ENCODE assay signal across 1 cellular context in the genomic region with DNA sequence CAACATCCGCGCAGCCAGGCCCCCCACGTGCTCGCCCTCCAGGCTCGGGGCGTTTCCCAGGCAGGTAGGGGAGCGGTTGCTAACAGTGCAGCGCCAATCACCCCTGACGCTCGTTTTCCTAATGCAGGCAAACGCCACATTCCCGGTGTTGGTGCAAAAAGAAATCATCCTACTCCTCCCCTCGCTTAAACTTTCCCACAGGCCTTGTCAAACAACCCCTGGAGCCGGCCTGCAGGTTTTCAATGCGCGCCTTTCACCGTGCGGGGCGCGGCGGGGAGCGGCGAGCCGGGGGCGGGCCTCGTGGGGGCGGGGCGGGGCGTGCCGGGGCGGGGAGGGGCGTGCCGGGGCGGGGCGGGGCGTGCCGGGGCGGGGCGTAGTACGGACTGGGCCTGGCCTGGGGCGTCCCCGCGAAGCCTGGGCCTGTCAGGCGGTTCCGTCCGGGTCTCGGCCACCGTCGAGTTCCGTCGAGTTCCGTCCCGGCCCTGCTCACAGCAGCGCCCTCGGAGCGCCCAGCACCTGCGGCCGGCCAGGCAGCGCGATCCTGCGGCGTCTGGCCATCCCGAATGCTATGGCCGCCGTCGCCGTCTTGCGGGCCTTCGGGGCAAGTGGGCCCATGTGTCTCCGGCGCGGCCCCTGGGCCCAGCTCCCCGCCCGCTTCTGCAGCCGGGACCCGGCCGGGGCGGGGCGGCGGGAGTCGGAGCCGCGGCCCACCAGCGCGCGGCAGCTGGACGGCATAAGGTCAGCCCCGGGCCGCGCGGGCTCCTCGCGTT.
TF ChIP-seq lines count a peak whose summit lies in the region.

A gene with protein sequence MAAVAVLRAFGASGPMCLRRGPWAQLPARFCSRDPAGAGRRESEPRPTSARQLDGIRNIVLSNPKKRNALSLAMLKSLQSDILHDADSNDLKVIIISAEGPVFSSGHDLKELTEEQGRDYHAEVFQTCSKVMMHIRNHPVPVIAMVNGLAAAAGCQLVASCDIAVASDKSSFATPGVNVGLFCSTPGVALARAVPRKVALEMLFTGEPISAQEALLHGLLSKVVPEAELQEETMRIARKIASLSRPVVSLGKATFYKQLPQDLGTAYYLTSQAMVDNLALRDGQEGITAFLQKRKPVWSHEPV (plus strand): TSS at position 374 of the 770 bp plus-strand sequence. CDS start 195 bp downstream, at position 569.

TF ChIP-seq in K562, 482 proteins besides CTCF, POLR2A, EP300 and RAD21 (continued from another document and continues in another):
- TF ChIP-seq L3MBTL2 (IDR thresholded peaks at IDR 0.05) (peak; percentile 99), HMGN3 (IDR thresholded peaks at IDR 0.05; ENCODE audit: borderline replicate concordance, extremely low read depth, insufficient read length, low read depth, low read length) (peak; percentile 34), RB1 (IDR thresholded peaks at IDR 0.05; ENCODE audit: low read depth) (peak; percentile 70), RBFOX2 (IDR thresholded peaks at IDR 0.05; ENCODE audit: low read depth, low read length) (peak; percentile 81), GTF2E2 (tag; IDR thresholded peaks at IDR 0.05) (no peak), ERF (CRISPR knock-in tag; IDR thresholded peaks at IDR 0.05) (peak; percentile 80; the same call in 1 of the 2 replicates), ZSCAN29 (IDR thresholded peaks at IDR 0.05) (no peak), KDM5B (IDR thresholded peaks at IDR 0.05; ENCODE audit: insufficient replicate concordance, low read depth, low read length) (peak; percentile 58), PTBP1 (IDR thresholded peaks at IDR 0.05; ENCODE audit: low read depth, low read length) (no peak), ZNF699 (CRISPR knock-in tag; IDR thresholded peaks at IDR 0.05; ENCODE audit: insufficient replicate concordance) (no peak), NONO (IDR thresholded peaks at IDR 0.05; ENCODE audit: low read depth in 2 of 2, low read length in 1 of 2) (peak; percentile 54 to 65), ZNF3 (CRISPR knock-in tag; IDR thresholded peaks at IDR 0.05) (no peak), ARID1B (IDR thresholded peaks at IDR 0.05) (no peak), NEUROD1 (IDR thresholded peaks at IDR 0.05; ENCODE audit: borderline replicate concordance, low read depth, low read length, partially characterized antibody) (no peak), ZNF263 (CRISPR knock-in tag; IDR thresholded peaks at IDR 0.05; ENCODE audit: borderline replicate concordance) (peak; percentile 46; the same call in 1 of the 2 replicates), SMAD4 (CRISPR knock-in tag; conservative IDR thresholded peaks at IDR 0.05) (peak; percentile 69; the same call in 1 of the 2 replicates), HCFC1 (IDR thresholded peaks at IDR 0.05; ENCODE audit: low read depth, low read length) (peak; percentile 12; the same call in 1 of the 2 replicates), SMAD3 (CRISPR knock-in tag; conservative IDR thresholded peaks at IDR 0.05) (no peak), SMARCA5 (IDR thresholded peaks at IDR 0.05) (no peak), IRF2 (CRISPR knock-in tag; IDR thresholded peaks at IDR 0.05) (no peak), ZNF79 (CRISPR knock-in tag; IDR thresholded peaks at IDR 0.05; ENCODE audit: low read depth) (no peak), RCOR1 (IDR thresholded peaks at IDR 0.05; ENCODE audit: borderline replicate concordance in 1 of 2, low read depth in 2 of 2, low read length in 2 of 2) (no peak), SNRNP70 (optimal IDR thresholded peaks at IDR 0.05; ENCODE audit: low read depth, low read length) (no peak), U2AF2 (optimal IDR thresholded peaks at IDR 0.05; ENCODE audit: low read depth, low read length) (no peak), PHF21A (IDR thresholded peaks at IDR 0.05; ENCODE audit: borderline replicate concordance, low read depth) (no peak), SRSF1 (IDR thresholded peaks at IDR 0.05; ENCODE audit: low read depth, low read length) (no peak)
- TF ChIP-seq, protein P1, sequence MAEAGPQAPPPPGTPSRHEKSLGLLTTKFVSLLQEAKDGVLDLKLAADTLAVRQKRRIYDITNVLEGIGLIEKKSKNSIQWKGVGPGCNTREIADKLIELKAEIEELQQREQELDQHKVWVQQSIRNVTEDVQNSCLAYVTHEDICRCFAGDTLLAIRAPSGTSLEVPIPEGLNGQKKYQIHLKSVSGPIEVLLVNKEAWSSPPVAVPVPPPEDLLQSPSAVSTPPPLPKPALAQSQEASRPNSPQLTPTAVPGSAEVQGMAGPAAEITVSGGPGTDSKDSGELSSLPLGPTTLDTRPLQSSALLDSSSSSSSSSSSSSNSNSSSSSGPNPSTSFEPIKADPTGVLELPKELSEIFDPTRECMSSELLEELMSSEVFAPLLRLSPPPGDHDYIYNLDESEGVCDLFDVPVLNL (CRISPR knock-in tag; IDR thresholded peaks at IDR 0.05; ENCODE audit: low read depth): 0 out of 2 replicates have a peak, but pooled peaks have one; percentile 62
- TF ChIP-seq, protein P2, sequence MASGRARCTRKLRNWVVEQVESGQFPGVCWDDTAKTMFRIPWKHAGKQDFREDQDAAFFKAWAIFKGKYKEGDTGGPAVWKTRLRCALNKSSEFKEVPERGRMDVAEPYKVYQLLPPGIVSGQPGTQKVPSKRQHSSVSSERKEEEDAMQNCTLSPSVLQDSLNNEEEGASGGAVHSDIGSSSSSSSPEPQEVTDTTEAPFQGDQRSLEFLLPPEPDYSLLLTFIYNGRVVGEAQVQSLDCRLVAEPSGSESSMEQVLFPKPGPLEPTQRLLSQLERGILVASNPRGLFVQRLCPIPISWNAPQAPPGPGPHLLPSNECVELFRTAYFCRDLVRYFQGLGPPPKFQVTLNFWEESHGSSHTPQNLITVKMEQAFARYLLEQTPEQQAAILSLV (tag; IDR thresholded peaks at IDR 0.05): no peak
- TF ChIP-seq, protein P3, sequence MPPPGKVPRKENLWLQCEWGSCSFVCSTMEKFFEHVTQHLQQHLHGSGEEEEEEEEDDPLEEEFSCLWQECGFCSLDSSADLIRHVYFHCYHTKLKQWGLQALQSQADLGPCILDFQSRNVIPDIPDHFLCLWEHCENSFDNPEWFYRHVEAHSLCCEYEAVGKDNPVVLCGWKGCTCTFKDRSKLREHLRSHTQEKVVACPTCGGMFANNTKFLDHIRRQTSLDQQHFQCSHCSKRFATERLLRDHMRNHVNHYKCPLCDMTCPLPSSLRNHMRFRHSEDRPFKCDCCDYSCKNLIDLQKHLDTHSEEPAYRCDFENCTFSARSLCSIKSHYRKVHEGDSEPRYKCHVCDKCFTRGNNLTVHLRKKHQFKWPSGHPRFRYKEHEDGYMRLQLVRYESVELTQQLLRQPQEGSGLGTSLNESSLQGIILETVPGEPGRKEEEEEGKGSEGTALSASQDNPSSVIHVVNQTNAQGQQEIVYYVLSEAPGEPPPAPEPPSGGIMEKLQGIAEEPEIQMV (tag; conservative IDR thresholded peaks at IDR 0.05; ENCODE audit: low read depth): no peak
- TF ChIP-seq, protein P4, sequence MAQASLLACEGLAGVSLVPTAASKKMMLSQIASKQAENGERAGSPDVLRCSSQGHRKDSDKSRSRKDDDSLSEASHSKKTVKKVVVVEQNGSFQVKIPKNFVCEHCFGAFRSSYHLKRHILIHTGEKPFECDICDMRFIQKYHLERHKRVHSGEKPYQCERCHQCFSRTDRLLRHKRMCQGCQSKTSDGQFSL (CRISPR knock-in tag; IDR thresholded peaks at IDR 0.05): peak; percentile 54; the same call in 1 of the 2 replicates
- TF ChIP-seq, protein P4 (tag; IDR thresholded peaks at IDR 0.05): no peak
- TF ChIP-seq, protein P5, sequence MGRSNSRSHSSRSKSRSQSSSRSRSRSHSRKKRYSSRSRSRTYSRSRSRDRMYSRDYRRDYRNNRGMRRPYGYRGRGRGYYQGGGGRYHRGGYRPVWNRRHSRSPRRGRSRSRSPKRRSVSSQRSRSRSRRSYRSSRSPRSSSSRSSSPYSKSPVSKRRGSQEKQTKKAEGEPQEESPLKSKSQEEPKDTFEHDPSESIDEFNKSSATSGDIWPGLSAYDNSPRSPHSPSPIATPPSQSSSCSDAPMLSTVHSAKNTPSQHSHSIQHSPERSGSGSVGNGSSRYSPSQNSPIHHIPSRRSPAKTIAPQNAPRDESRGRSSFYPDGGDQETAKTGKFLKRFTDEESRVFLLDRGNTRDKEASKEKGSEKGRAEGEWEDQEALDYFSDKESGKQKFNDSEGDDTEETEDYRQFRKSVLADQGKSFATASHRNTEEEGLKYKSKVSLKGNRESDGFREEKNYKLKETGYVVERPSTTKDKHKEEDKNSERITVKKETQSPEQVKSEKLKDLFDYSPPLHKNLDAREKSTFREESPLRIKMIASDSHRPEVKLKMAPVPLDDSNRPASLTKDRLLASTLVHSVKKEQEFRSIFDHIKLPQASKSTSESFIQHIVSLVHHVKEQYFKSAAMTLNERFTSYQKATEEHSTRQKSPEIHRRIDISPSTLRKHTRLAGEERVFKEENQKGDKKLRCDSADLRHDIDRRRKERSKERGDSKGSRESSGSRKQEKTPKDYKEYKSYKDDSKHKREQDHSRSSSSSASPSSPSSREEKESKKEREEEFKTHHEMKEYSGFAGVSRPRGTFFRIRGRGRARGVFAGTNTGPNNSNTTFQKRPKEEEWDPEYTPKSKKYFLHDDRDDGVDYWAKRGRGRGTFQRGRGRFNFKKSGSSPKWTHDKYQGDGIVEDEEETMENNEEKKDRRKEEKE (IDR thresholded peaks at IDR 0.05; ENCODE audit: borderline replicate concordance in 1 of 2, control insufficient read depth in 1 of 2, low read depth in 2 of 2, low read length in 1 of 2): no peak
- TF ChIP-seq, protein P6, sequence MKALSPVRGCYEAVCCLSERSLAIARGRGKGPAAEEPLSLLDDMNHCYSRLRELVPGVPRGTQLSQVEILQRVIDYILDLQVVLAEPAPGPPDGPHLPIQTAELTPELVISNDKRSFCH (CRISPR knock-in tag; IDR thresholded peaks at IDR 0.05): no peak
- TF ChIP-seq, protein P6 (tag; IDR thresholded peaks at IDR 0.05): peak; percentile 70
- TF ChIP-seq, protein P7, sequence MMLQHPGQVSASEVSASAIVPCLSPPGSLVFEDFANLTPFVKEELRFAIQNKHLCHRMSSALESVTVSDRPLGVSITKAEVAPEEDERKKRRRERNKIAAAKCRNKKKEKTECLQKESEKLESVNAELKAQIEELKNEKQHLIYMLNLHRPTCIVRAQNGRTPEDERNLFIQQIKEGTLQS (IDR thresholded peaks at IDR 0.05): no peak
- TF ChIP-seq, protein P7 (CRISPR knock-in tag; conservative IDR thresholded peaks at IDR 0.05): 0 out of 2 replicates have a peak, but pooled peaks have one; percentile 28
- TF ChIP-seq, protein P8, sequence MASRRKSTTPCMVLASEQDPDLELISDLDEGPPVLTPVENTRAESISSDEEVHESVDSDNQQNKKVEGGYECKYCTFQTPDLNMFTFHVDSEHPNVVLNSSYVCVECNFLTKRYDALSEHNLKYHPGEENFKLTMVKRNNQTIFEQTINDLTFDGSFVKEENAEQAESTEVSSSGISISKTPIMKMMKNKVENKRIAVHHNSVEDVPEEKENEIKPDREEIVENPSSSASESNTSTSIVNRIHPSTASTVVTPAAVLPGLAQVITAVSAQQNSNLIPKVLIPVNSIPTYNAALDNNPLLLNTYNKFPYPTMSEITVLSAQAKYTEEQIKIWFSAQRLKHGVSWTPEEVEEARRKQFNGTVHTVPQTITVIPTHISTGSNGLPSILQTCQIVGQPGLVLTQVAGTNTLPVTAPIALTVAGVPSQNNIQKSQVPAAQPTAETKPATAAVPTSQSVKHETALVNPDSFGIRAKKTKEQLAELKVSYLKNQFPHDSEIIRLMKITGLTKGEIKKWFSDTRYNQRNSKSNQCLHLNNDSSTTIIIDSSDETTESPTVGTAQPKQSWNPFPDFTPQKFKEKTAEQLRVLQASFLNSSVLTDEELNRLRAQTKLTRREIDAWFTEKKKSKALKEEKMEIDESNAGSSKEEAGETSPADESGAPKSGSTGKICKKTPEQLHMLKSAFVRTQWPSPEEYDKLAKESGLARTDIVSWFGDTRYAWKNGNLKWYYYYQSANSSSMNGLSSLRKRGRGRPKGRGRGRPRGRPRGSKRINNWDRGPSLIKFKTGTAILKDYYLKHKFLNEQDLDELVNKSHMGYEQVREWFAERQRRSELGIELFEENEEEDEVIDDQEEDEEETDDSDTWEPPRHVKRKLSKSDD (conservative IDR thresholded peaks at IDR 0.05; ENCODE audit: low read length): no peak
- TF ChIP-seq, protein P9, sequence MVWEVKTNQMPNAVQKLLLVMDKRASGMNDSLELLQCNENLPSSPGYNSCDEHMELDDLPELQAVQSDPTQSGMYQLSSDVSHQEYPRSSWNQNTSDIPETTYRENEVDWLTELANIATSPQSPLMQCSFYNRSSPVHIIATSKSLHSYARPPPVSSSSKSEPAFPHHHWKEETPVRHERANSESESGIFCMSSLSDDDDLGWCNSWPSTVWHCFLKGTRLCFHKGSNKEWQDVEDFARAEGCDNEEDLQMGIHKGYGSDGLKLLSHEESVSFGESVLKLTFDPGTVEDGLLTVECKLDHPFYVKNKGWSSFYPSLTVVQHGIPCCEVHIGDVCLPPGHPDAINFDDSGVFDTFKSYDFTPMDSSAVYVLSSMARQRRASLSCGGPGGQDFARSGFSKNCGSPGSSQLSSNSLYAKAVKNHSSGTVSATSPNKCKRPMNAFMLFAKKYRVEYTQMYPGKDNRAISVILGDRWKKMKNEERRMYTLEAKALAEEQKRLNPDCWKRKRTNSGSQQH (CRISPR knock-in tag; IDR thresholded peaks at IDR 0.05): no peak
- TF ChIP-seq, protein P10, sequence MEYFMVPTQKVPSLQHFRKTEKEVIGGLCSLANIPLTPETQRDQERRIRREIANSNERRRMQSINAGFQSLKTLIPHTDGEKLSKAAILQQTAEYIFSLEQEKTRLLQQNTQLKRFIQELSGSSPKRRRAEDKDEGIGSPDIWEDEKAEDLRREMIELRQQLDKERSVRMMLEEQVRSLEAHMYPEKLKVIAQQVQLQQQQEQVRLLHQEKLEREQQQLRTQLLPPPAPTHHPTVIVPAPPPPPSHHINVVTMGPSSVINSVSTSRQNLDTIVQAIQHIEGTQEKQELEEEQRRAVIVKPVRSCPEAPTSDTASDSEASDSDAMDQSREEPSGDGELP (CRISPR knock-in tag; IDR thresholded peaks at IDR 0.05; ENCODE audit: borderline replicate concordance): 0 out of 2 replicates have a peak, but pooled peaks have one; percentile 33
- TF ChIP-seq, protein P11, sequence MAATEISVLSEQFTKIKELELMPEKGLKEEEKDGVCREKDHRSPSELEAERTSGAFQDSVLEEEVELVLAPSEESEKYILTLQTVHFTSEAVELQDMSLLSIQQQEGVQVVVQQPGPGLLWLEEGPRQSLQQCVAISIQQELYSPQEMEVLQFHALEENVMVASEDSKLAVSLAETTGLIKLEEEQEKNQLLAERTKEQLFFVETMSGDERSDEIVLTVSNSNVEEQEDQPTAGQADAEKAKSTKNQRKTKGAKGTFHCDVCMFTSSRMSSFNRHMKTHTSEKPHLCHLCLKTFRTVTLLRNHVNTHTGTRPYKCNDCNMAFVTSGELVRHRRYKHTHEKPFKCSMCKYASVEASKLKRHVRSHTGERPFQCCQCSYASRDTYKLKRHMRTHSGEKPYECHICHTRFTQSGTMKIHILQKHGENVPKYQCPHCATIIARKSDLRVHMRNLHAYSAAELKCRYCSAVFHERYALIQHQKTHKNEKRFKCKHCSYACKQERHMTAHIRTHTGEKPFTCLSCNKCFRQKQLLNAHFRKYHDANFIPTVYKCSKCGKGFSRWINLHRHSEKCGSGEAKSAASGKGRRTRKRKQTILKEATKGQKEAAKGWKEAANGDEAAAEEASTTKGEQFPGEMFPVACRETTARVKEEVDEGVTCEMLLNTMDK (IDR thresholded peaks at IDR 0.05; ENCODE audit: borderline replicate concordance, insufficient read depth, low read depth, low read length, poor library complexity, severe bottlenecking): peak; percentile 12
